Comparison of ENCODE assay signal across 8 cellular contexts in the genomic region with DNA sequence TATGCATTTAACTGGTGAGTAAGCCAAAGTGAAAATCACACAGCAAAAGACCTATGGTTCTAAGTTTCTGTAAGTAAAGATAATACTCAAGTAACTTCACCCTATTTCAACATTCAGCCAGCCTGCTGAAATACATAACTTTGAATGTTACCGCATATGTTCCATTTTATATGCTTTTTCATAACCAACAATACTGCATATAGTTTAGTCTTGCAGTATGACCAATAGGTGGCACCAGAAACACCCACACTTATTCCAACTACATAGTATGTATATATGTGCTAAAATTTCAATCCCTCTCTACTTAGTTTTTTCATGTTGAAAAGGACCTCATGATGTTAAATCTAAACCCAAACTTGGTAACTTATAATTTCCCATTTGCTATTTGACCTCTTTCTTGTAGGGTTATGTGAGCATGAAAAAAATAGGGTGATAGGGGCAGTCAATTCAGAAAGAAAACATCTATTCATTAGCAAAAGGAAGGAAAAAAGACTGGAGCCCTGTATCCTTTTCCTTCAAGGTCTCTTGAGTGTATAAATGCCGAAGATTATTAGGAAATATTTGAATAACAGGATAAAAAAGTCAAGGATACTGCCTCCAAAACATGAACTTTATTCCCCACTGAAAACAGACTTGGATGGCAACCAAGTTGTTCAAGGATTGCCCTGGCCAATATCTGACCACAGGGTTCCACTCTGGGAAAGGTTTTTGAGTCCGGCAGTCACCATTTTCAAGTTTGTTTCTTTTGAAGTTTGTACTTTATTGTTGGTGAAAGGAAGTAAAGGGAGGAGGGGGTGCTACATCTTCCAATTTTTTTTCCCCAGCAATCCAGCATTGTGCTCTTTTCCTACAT. TPM values are rescaled to one million over a fixed set of nuclear protein-coding genes. Genes with fewer than 3 reads are reported as not detected.
DNase-seq lines count a peak whose midpoint lies in the region; ATAC-seq and TF ChIP-seq lines count a peak whose summit lies in the region.

No MANE protein-coding gene starts in this region.

- no peak overlapping the region for H3K27ac Mint-ChIP-seq in T-helper 17 cell

- H3K4me3 ChIP-seq in AG04450 (ENCODE audit: low read depth, low read length): no peak overlapping the region
- no peak overlapping the region for H3K4me3 ChIP-seq in GM12875 (ENCODE audit: low read depth, low read length)
- no peak overlapping the region for H3K4me3 ChIP-seq in thoracic aorta

- TF ChIP-seq CTCF in AG04450 (IDR thresholded peaks at IDR 0.05; ENCODE audit: low read depth, low read length) (peak; percentile 75), GM12875 (IDR thresholded peaks at IDR 0.05; ENCODE audit: borderline replicate concordance, insufficient read depth, low read depth, low read length) (peak; percentile 31; the same call in 1 of the 2 replicates), thoracic aorta (IDR thresholded peaks at IDR 0.05) (peak; percentile 11)

- no peaks in the 10 kb centered on the region for H3K36me3 ChIP-seq in thoracic aorta

- H3K36me3 Mint-ChIP-seq in T-helper 17 cell (ENCODE audit: low read depth): no peaks in the 10 kb centered on the region

- no peaks in the 10 kb centered on the region for H3K9me3 ChIP-seq in AG04450 (ENCODE audit: control insufficient read depth, insufficient read depth, low read length)
- no peaks in the 10 kb centered on the region for H3K9me3 ChIP-seq in T-helper 17 cell (ENCODE audit: control insufficient read depth, low read length, poor library complexity, severe bottlenecking)
- no peaks in the 10 kb centered on the region for H3K9me3 ChIP-seq in thoracic aorta

- POLR2A ChIA-PET in AG04450 (lab: Yijun Ruan, JAX): no interaction called here

- intact Hi-C loops in Right ventricle myocardium superior (cut with DNase I): no loop called here

- peaks cover 1% of the 10 kb centered on the region for H3K27me3 Mint-ChIP-seq in T-helper 17 cell

- DNase-seq in AG04450 (ENCODE audit: low read depth, low spot score): no peak
- no peak for DNase-seq in T-helper 17 cell
- DNase-seq in Right ventricle myocardium superior: no peak
- no peak for DNase-seq in thoracic aorta (ENCODE audit: low spot score)
- no peak for DNase-seq in effector CD4-positive, alpha-beta T cell

- H3K27ac ChIP-seq in AG04450 (ENCODE audit: low read depth, low read length) (no peak overlapping the region), thoracic aorta (no peak overlapping the region)

- peaks cover 2% of the 10 kb centered on the region for H3K4me1 Mint-ChIP-seq in T-helper 17 cell

- peaks cover 5 to 31% of the 10 kb centered on the region in 2 donors for H3K4me1 ChIP-seq in thoracic aorta (ENCODE audit: control insufficient read depth in 1 of 2, low read depth in 2 of 2)

- no peak overlapping the region for H3K4me3 Mint-ChIP-seq in T-helper 17 cell

- H3K27me3 ChIP-seq in AG04450 (ENCODE audit: control insufficient read depth, insufficient read depth, low read length) (no peaks in the 10 kb centered on the region), thoracic aorta (replicated peaks; ENCODE audit: insufficient read depth) (no peaks in the 10 kb centered on the region)

- peak; percentile 72 for ATAC-seq in HG03442 (IDR thresholded peaks at IDR 0.05; ENCODE audit: unreplicated experiment)
- ATAC-seq in T-helper 17 cell: peak; percentile 66
- peak; percentile 47 for ATAC-seq in Right ventricle myocardium superior (ENCODE audit: poor library complexity)
- ATAC-seq in thoracic aorta (ENCODE audit: insufficient number of reproducible peaks, low FRiP score, low read depth): no peak
- ATAC-seq in GM19023 (IDR thresholded peaks at IDR 0.05; ENCODE audit: unreplicated experiment): no peak

- CTCF ChIA-PET in AG04450 (lab: Charles Lee): interaction anchor here (1.1 to 2.4 kb wide), 3 partner anchors 16 to 311 kb away, joined by 5 to 9 read pairs (median 9); no protein-coding TSS in a partner anchor

RNA-seq across cellular contexts. Expression of a gene that starts 23.8 kb away (rescaled TPM):
- 4.3 and 5.3 TPM in 2 replicates for polyA plus RNA-seq in AG04450 (2011; rRNA removed)
- polyA minus RNA-seq in AG04450 (2011; rRNA and poly(A)+ RNA removed): 8.0 and 8.6 TPM in 2 replicates
- total RNA-seq in T-helper 17 cell: under 1 TPM in 1 of 2 donors, not detected in 1; 0.02 TPM
- 26.9 TPM for total RNA-seq in Right ventricle myocardium superior
- total RNA-seq in thoracic aorta: 100 to 1,000 TPM in 1 of 2 donors, 10 to 100 TPM in 1; 75.2 to 104 TPM

RNA-seq across cellular contexts. Expression of a gene that starts 58.8 kb away (rescaled TPM):
- 9.5 and 12.6 TPM in 2 replicates for polyA plus RNA-seq in AG04450 (2011; rRNA removed)
- 12.3 and 13.9 TPM in 2 replicates for polyA minus RNA-seq in AG04450 (2011; rRNA and poly(A)+ RNA removed)
- total RNA-seq in T-helper 17 cell (10 to 100 TPM; 23.9 to 25.3 TPM), Right ventricle myocardium superior (17.2 TPM), thoracic aorta (10 to 100 TPM; 25.9 to 26.9 TPM)

Comparison
In these comparisons a context has a peak if more than half of its experiments do, and no peak if none do; other contexts are left out.
1. CTCF ChIP-seq: peak in every context shown above with its lines; median percentile 75 in AG04450; 31 in GM12875; 11 in thoracic aorta.
2. ATAC-seq: peak in HG03442 (single experiment), T-helper 17 cell (single experiment) and Right ventricle myocardium superior (single experiment); none in thoracic aorta (single experiment) and GM19023 (single experiment).
3. RNA of a gene that starts 23.8 kb away (total RNA-seq): 75.2 to 104 TPM in thoracic aorta and 26.9 TPM in Right ventricle myocardium superior (single experiment); 0.02 TPM in T-helper 17 cell; every median in the first group is over 10 times any median in the second.